8 cellular contexts compared by ENCODE assay signal in genomic region chr16:4957720-4958509, GRCh38. TPM values are rescaled to one million over a fixed set of nuclear protein-coding genes. Genes with fewer than 3 reads are reported as not detected.
DNase-seq lines count a peak whose midpoint lies in the region; ATAC-seq, FAIRE-seq and TF ChIP-seq lines count a peak whose summit lies in the region.

Gene SEC14L5, plus strand, starts transcription at chr16:4958330. Its CDS starts 994 bp downstream, at chr16:4959324.

- peak within 1 kb of the TSS; percentile 64 for H3K4me3 ChIP-seq in coronary artery

- POLR2A ChIA-PET in activated CD4-positive, alpha-beta T cell treated with anti-CD3 and anti-CD28 coated beads, Interleukin-2, amount 10 ng/mL, durations not matched to agents 7 days and 5 days (lab: Charles Lee): no interaction called here

- peak within 1 kb of the TSS in 1 of 2 donors; percentile 55 for H3K27ac ChIP-seq in coronary artery
- peak within 1 kb of the TSS; percentile 66 for H3K27ac ChIP-seq in layer of hippocampus (ENCODE audit: low read depth, low read length)

- TF ChIP-seq CTCF in coronary artery (IDR thresholded peaks at IDR 0.05): no peak

- ATAC-seq in GM18873 (IDR thresholded peaks at IDR 0.05; ENCODE audit: low FRiP score, unreplicated experiment) (peak; percentile 42), HG03342 (IDR thresholded peaks at IDR 0.05; ENCODE audit: unreplicated experiment) (peak; percentile 57)

- peaks cover 21% of the 10 kb centered on the region for H3K4me1 Mint-ChIP-seq in activated CD4-positive, alpha-beta T cell treated with anti-CD3 and anti-CD28 coated beads, Interleukin-2, amount 10 ng/mL, durations not matched to agents 7 days and 5 days

- H3K27ac Mint-ChIP-seq in activated CD4-positive, alpha-beta T cell treated with anti-CD3 and anti-CD28 coated beads, Interleukin-2, amount 10 ng/mL, durations not matched to agents 7 days and 5 days: peak within 1 kb of the TSS; percentile 27

- H3K36me3 Mint-ChIP-seq in activated CD4-positive, alpha-beta T cell treated with anti-CD3 and anti-CD28 coated beads, Interleukin-2, amount 10 ng/mL, durations not matched to agents 7 days and 5 days (ENCODE audit: low read depth): no peaks in the 10 kb centered on the region

- DNase-seq in NCI-H524 treated with DMSO at 0.1 percent for 48 hours (lab: John Stamatoyannopoulos, UW): peak; percentile 59
- DNase-seq in activated CD4-positive, alpha-beta T cell treated with anti-CD3 and anti-CD28 coated beads, Interleukin-2, amount 10 ng/mL, durations not matched to agents 7 days and 5 days: peak; percentile 97
- DNase-seq in coronary artery (ENCODE audit: low spot score): peak; percentile 95
- peak; percentile 92 to 93 for DNase-seq in stimulated activated CD4-positive, alpha-beta T cell treated with anti-CD3 and anti-CD28 coated beads, Interleukin-15, amount 100 ng/mL, for 48 hours (ENCODE audit: low read depth in 2 of 2)

- H3K27me3 ChIP-seq in layer of hippocampus (ENCODE audit: control insufficient read depth, insufficient read depth, low read length): no peaks in the 10 kb centered on the region

- peaks cover 32% of the 10 kb centered on the region for H3K27me3 Mint-ChIP-seq in activated CD4-positive, alpha-beta T cell treated with anti-CD3 and anti-CD28 coated beads, Interleukin-2, amount 10 ng/mL, durations not matched to agents 7 days and 5 days

- CTCF ChIA-PET in activated CD4-positive, alpha-beta T cell treated with anti-CD3 and anti-CD28 coated beads, Interleukin-2, amount 10 ng/mL, durations not matched to agents 7 days and 5 days (lab: Charles Lee): no interaction called here

- H3K4me3 Mint-ChIP-seq in activated CD4-positive, alpha-beta T cell treated with anti-CD3 and anti-CD28 coated beads, Interleukin-2, amount 10 ng/mL, durations not matched to agents 7 days and 5 days: peak within 1 kb of the TSS; percentile 80

- FAIRE-seq in A204.1 (lab: Jason Lieb, UNC): peak; percentile 23

- H3K9me3 Mint-ChIP-seq in activated CD4-positive, alpha-beta T cell treated with anti-CD3 and anti-CD28 coated beads, Interleukin-2, amount 10 ng/mL, durations not matched to agents 7 days and 5 days: no peaks in the 10 kb centered on the region

RNA-seq across cellular contexts. Expression of gene SEC14L5, which starts in this region (rescaled TPM):
- not detected for total RNA-seq in activated CD4-positive, alpha-beta T cell treated with anti-CD3 and anti-CD28 coated beads, Interleukin-2, amount 10 ng/mL, durations not matched to agents 7 days and 5 days

Comparison
In these comparisons a context has a peak if more than half of its experiments do, and no peak if none do; other contexts are left out.
1. Peak in DNase-seq in activated CD4-positive, alpha-beta T cell treated with anti-CD3 and anti-CD28 coated beads, Interleukin-2, amount 10 ng/mL, durations not matched to agents 7 days and 5 days; RNA of the gene not detected or under 1 TPM.